In genomic region chr1:76726251-76726650, GRCh38 we compare ENCODE assay signal across 24 cellular contexts.
A peak's percentile ranks its signal among the peaks of the same experiment; 100 is the strongest.
DNase-seq lines count a peak whose midpoint lies in the region; FAIRE-seq and TF ChIP-seq lines count a peak whose summit lies in the region.
"Had no signal": no experiment of that assay in that cellular context is flagged by ENCODE, and none has a peak within 500 bp of the region (broad histone marks: within the 10 kb centered on the region; RNA-seq: fewer than 3 reads in every experiment).

No MANE protein-coding gene starts in this region.

- H3K27ac ChIP-seq in vagina, result peak overlapping the region; percentile 69
- H3K27ac ChIP-seq: body of pancreas, epithelial cell of prostate, right lobe of liver had no signal

- no peaks in the 10 kb centered on the region for H3K9me3 ChIP-seq in adipocyte (ENCODE audit: control insufficient read depth, low read length)
- no peaks in the 10 kb centered on the region for H3K9me3 ChIP-seq in vagina
- H3K9me3 ChIP-seq: body of pancreas, right lobe of liver had no signal

- FAIRE-seq in islet of Langerhans (lab: Jason Lieb, UNC), result peak; percentile 60
- FAIRE-seq: A204.1 had no signal

- DNase-seq in NCI-H510A treated with DMSO at 0.1 percent for 48 hours (lab: John Stamatoyannopoulos, UW) (peak; percentile 55), NCI-H510A (lab: John Stamatoyannopoulos, UW) (no peak), adipocyte (ENCODE audit: low read depth) (peak; percentile 60), vagina (ENCODE audit: extremely low spot score in 2 of 2) (no peak), NCI-H1092 (lab: John Stamatoyannopoulos, UW) (no peak)
- DNase-seq in stimulated activated CD4-positive, alpha-beta T cell treated with anti-CD3 and anti-CD28 coated beads, Interleukin-15, amount 100 ng/mL, for 24 hours, result no peak
- no peak for DNase-seq in stimulated activated CD8-positive, alpha-beta memory T cell treated with anti-CD3 and anti-CD28 coated beads, Interleukin-4, amount 100 ng/mL, for 48 hours
- DNase-seq: activated gamma-delta T cell treated with Interleukin-2 at 50 U/mL for 16 hours; activated naive CD8-positive, alpha-beta T cell treated with anti-CD3 and anti-CD28 coated beads, Interleukin-2, amount 50 U/mL, for 24 hours; activated T-cell treated with anti-CD3 and anti-CD28 coated beads, Interleukin-2, amount 50 U/mL, for 1 hour; body of pancreas; DMS79; GDM1; H9; left cardiac atrium; NCI-H1092 treated with DMSO at 0.1 percent for 48 hours; NCI-H1930; NCI-H226; NK-92 treated with Interleukin-12 subunit alpha and Interleukin-12 subunit beta, amount 100 ng/mL, for 24 hours; PC-3; right lobe of liver had no signal

- no peak for TF ChIP-seq CTCF in vagina (IDR thresholded peaks at IDR 0.05)

- H3K4me3 ChIP-seq in adipocyte (ENCODE audit: low read length) (no peak overlapping the region), vagina (no peak overlapping the region)
- H3K4me3 ChIP-seq: body of pancreas, right lobe of liver had no signal

- no peak for TF ChIP-seq POLR2A in vagina (IDR thresholded peaks at IDR 0.05)

- no peak overlapping the region for H3K9ac ChIP-seq in adipocyte (ENCODE audit: low read length)

- H3K27me3 ChIP-seq in adipocyte (replicated peaks; ENCODE audit: control insufficient read depth, insufficient read depth, low read length), result no peaks in the 10 kb centered on the region
- H3K27me3 ChIP-seq in vagina, result no peaks in the 10 kb centered on the region
- H3K27me3 ChIP-seq: body of pancreas, right lobe of liver had no signal

- H3K4me1 ChIP-seq in adipocyte (ENCODE audit: control insufficient read depth, insufficient read depth, low read length) (peaks cover 5% of the 10 kb centered on the region), vagina (no peaks in the 10 kb centered on the region)
- H3K4me1 ChIP-seq: body of pancreas, right lobe of liver had no signal

- no peaks in the 10 kb centered on the region for H3K36me3 ChIP-seq in adipocyte (ENCODE audit: control insufficient read depth, insufficient read depth, low read length, severe bottlenecking)
- H3K36me3 ChIP-seq in vagina, result no peaks in the 10 kb centered on the region
- H3K36me3 ChIP-seq: right lobe of liver had no signal

- intact Hi-C loops in vagina (cut with DNase I), result no loop called here

Comparison
In these comparisons a context has a peak if more than half of its experiments do, and no peak if none do; other contexts are left out.
1. DNase-seq: peak in NCI-H510A treated with DMSO at 0.1 percent for 48 hours (single experiment) and adipocyte (single experiment); none in NCI-H510A (single experiment), vagina (0 of 2), NCI-H1092 (single experiment), stimulated activated CD4-positive, alpha-beta T cell treated with anti-CD3 and anti-CD28 coated beads, Interleukin-15, amount 100 ng/mL, for 24 hours (single experiment) and stimulated activated CD8-positive, alpha-beta memory T cell treated with anti-CD3 and anti-CD28 coated beads, Interleukin-4, amount 100 ng/mL, for 48 hours (single experiment).